Comparison of ENCODE assay signal across 32 cellular contexts in the genomic region with DNA sequence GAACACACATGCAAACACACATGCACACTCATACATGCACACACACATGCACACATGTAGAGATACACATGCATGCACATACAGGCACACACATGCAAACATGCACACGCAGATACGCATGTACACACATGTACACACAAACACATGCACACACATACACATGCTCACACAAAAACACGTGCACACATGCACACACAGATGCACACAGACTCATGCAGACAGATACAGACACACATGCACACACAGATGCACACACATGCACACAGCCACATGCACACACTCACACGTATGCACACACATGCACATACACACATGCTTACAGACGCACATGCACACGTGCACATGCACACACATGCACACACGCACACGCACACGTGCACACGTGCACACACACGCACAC. TPM values are rescaled to one million over a fixed set of nuclear protein-coding genes. Genes with fewer than 3 reads are reported as not detected.
"Had no signal": no experiment of that assay in that cellular context is flagged by ENCODE, and none has a peak within 500 bp of the region (broad histone marks: within the 10 kb centered on the region; RNA-seq: fewer than 3 reads in every experiment).

No MANE protein-coding gene starts in this region.

- H2AFZ ChIP-seq: hepatocyte, parathyroid adenoma had no signal

- H3K4me3 ChIP-seq: gastroesophageal sphincter, heart left ventricle, hepatocyte, left lung, smooth muscle cell, stomach, thyroid gland had no signal

- H3K9me3 ChIP-seq: gastroesophageal sphincter, heart left ventricle, left lung, neutrophil, stomach, thyroid gland had no signal

- H3K9ac ChIP-seq: parathyroid adenoma had no signal

- H3K36me3 ChIP-seq: gastroesophageal sphincter, heart left ventricle, left lung, neutrophil, stomach, thyroid gland had no signal

- H3K4me1 ChIP-seq: foreskin keratinocyte, gastroesophageal sphincter, heart left ventricle, left lung, parathyroid adenoma, stomach, thyroid gland had no signal

- H3K4me2 ChIP-seq: hepatocyte, smooth muscle cell had no signal

- ATAC-seq: esophagus mucosa; foreskin keratinocyte; gastroesophageal sphincter; heart left ventricle; left cardiac atrium; left lung; naive thymus-derived CD8-positive, alpha-beta T cell; sciatic nerve; stimulated activated effector memory CD8-positive, alpha-beta T cell treated with anti-CD3 and anti-CD28 coated beads, Interleukin-12 subunit alpha, Interleukin-12 subunit beta, amount 100 ng/mL, for 72 hours had no signal

- H3K27ac ChIP-seq: epithelial cell of prostate, foreskin keratinocyte, gastroesophageal sphincter, heart left ventricle, hepatocyte, left lung, parathyroid adenoma, stomach, thyroid gland had no signal

- H3K79me2 ChIP-seq: hepatocyte, parathyroid adenoma had no signal

- H3K27me3 ChIP-seq: foreskin keratinocyte, gastroesophageal sphincter, heart left ventricle, hepatocyte, left lung, neutrophil, stomach, thyroid gland had no signal

- DNase-seq: cortex of kidney; effector CD4-positive, alpha-beta T cell; foreskin keratinocyte; heart left ventricle; left cardiac atrium; left lung; naive thymus-derived CD8-positive, alpha-beta T cell; nephron progenitor cell; stimulated activated CD4-positive, alpha-beta T cell treated with anti-CD3 and anti-CD28 coated beads, Interleukin-12 subunit alpha, Interleukin-12 subunit beta, amount 100 ng/mL, for 4 hours; stimulated activated CD4-positive, alpha-beta T cell treated with anti-CD3 and anti-CD28 coated beads, Interleukin-1b, Interleukin-23, amount 100 ng/mL, for 48 hours; stimulated activated CD4-positive, alpha-beta T cell treated with anti-CD3 and anti-CD28 coated beads, Interleukin-4, amount 100 ng/mL, for 24 hours; stimulated activated naive CD4-positive, alpha-beta T cell treated with Interleukin-2 at 50 U/mL for 16 hours; stomach; thyroid gland had no signal

RNA-seq across cellular contexts. Expression of gene ALG1L2, which starts 37.3 kb away (rescaled TPM):
- total RNA-seq: esophagus mucosa, foreskin keratinocyte, gastroesophageal sphincter, hepatocyte, kidney epithelial cell, lower leg skin, lung microvascular endothelial cell, myocyte, omental fat pad, smooth muscle cell, stomach, subcutaneous adipose tissue, temporal lobe had no signal
- polyA plus RNA-seq: fibroblast of lung, foreskin keratinocyte, heart left ventricle, stomach, urinary bladder had no signal
